Comparison of ENCODE assay signal across 24 cellular contexts in the genomic region with DNA sequence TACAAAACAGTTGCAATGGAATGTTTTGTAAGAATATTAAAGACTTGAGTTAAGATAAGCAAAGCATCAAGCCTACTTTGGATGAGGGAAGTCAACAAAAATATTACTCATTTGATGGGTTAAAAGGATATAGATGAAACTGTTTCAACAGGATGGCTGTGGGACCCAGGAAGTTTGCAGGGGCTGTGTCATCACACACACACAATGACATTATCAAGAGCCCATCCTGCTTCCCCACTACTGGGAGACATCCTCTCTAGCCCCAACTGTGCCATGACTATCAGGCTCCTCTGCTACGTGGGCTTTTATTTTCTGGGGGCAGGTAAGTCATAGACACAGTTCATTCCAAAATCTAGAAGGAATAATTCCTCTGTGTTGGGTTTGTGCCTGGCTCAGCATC.
DNase-seq lines count a peak whose midpoint lies in the region; ATAC-seq, FAIRE-seq and TF ChIP-seq lines count a peak whose summit lies in the region.
"Had no signal": no experiment of that assay in that cellular context is flagged by ENCODE, and none has a peak within 500 bp of the region (broad histone marks: within the 10 kb centered on the region; RNA-seq: fewer than 3 reads in every experiment).

No MANE protein-coding gene starts in this region.

- no peak overlapping the region for H3K9ac ChIP-seq in HepG2 (ENCODE audit: insufficient read depth, low read depth, low read length)

- no peaks in the 10 kb centered on the region for H3K79me2 ChIP-seq in HepG2 (ENCODE audit: insufficient read depth, low read length)

- H3K36me3 ChIP-seq in CD4-positive, CD25-positive, alpha-beta regulatory T cell (ENCODE audit: control insufficient read depth, insufficient read depth, low read length) = no peaks in the 10 kb centered on the region
- H3K36me3 ChIP-seq in CD8-positive, alpha-beta T cell (ENCODE audit: insufficient read depth, low read length) = no peaks in the 10 kb centered on the region
- H3K36me3 ChIP-seq in HepG2 (replicated peaks in 1 of 2; ENCODE audit: control insufficient read depth in 1 of 2, insufficient read depth in 2 of 2, low read length in 2 of 2) (no peaks in the 10 kb centered on the region), suprapubic skin (no peaks in the 10 kb centered on the region)
- H3K36me3 ChIP-seq: sigmoid colon, thoracic aorta, WERI-Rb-1 had no signal

- peak overlapping the region; percentile 5 for H3K27ac ChIP-seq in CD4-positive, CD25-positive, alpha-beta regulatory T cell (ENCODE audit: insufficient read depth, low read length, poor library complexity, severe bottlenecking)
- H3K27ac ChIP-seq in CD8-positive, alpha-beta T cell (ENCODE audit: low read depth, low read length) = no peak overlapping the region
- H3K27ac ChIP-seq in HepG2 (ENCODE audit: extremely low read length, insufficient read depth, low read length) (no peak overlapping the region), suprapubic skin (no peak overlapping the region)
- H3K27ac ChIP-seq: foreskin keratinocyte, sigmoid colon, thoracic aorta, WERI-Rb-1 had no signal

- H3K27me3 ChIP-seq in CD4-positive, CD25-positive, alpha-beta regulatory T cell (ENCODE audit: control insufficient read depth, insufficient read depth, low read length) = no peaks in the 10 kb centered on the region
- H3K27me3 ChIP-seq in CD8-positive, alpha-beta T cell (ENCODE audit: insufficient read depth, low read length) = no peaks in the 10 kb centered on the region
- H3K27me3 ChIP-seq in HepG2 (ENCODE audit: control insufficient read depth in 1 of 2, insufficient read depth in 2 of 2, low read length in 2 of 2) (no peaks in the 10 kb centered on the region), suprapubic skin (no peaks in the 10 kb centered on the region)
- H3K27me3 ChIP-seq: foreskin keratinocyte, sigmoid colon had no signal

- peak in 1 of 3 donors; percentile 28 for DNase-seq in CD4-positive, CD25-positive, alpha-beta regulatory T cell
- no peak for DNase-seq in CD8-positive, alpha-beta T cell
- DNase-seq in immature natural killer cell (no peak), HepG2 (ENCODE audit: low spot score) (no peak), suprapubic skin (ENCODE audit: low spot score in 2 of 2) (no peak)
- DNase-seq: activated CD8-positive, alpha-beta memory T cell treated with anti-CD3 and anti-CD28 coated beads for 24 hours; activated effector memory CD4-positive, alpha-beta T cell treated with anti-CD3 and anti-CD28 coated beads, Interleukin-2, amount 50 U/mL, for 16 hours; aorta; caudate nucleus; COR-L47; DMS79 treated with DMSO at 0.1 percent for 48 hours; foreskin keratinocyte; HCEC 1CT; Karpas-422; left ventricle myocardium superior; midbrain; NCI-H1694; NCI-H2171 treated with DMSO at 0.1 percent for 48 hours; NCI-H524 treated with DMSO at 0.1 percent for 48 hours; sigmoid colon; WERI-Rb-1 had no signal

- H3K27me3 Mint-ChIP-seq in CD4-positive, CD25-positive, alpha-beta regulatory T cell = no peaks in the 10 kb centered on the region
- H3K27me3 Mint-ChIP-seq in CD8-positive, alpha-beta T cell (ENCODE audit: low read depth) = no peaks in the 10 kb centered on the region
- no peaks in the 10 kb centered on the region for H3K27me3 Mint-ChIP-seq in activated T-helper 17 cell treated with anti-CD3 and anti-CD28 coated beads, Interleukin-2, amount 50 U/mL, for 72 hours
- H3K27me3 Mint-ChIP-seq in immature natural killer cell (ENCODE audit: low read depth in 3 of 3) = peaks cover 0 to 4% (median 0%) of the 10 kb centered on the region in 3 donors

- CTCF ChIA-PET in CD8-positive, alpha-beta T cell (lab: Charles Lee) = interaction anchor here (0.6 to 2.9 kb wide), 7 partner anchors 31 to 143 kb away, joined by 3 to 21 read pairs (median 4); no protein-coding TSS in a partner anchor
- CTCF ChIA-PET in HepG2 (lab: Yijun Ruan, JAX; ENCODE audit: low intra/inter-chr PET ratio, low total read pairs) = no interaction called here

- peak overlapping the region in 3 of 4 donors; percentile 52 to 76 (median 59) for H3K4me3 Mint-ChIP-seq in CD4-positive, CD25-positive, alpha-beta regulatory T cell
- H3K4me3 Mint-ChIP-seq in CD8-positive, alpha-beta T cell = peak overlapping the region; percentile 3
- H3K4me3 Mint-ChIP-seq in activated T-helper 17 cell treated with anti-CD3 and anti-CD28 coated beads, Interleukin-2, amount 50 U/mL, for 72 hours = peak overlapping the region; percentile 60
- H3K4me3 Mint-ChIP-seq in immature natural killer cell = no peak overlapping the region

- no peak for FAIRE-seq in HepG2 (lab: Jason Lieb, UNC)

- TF ChIP-seq RAD21 in HepG2 (CRISPR knock-in tag; IDR thresholded peaks at IDR 0.05) = no peak

- no peaks in the 10 kb centered on the region for H3K9me3 Mint-ChIP-seq in CD4-positive, CD25-positive, alpha-beta regulatory T cell
- H3K9me3 Mint-ChIP-seq in CD8-positive, alpha-beta T cell = no peaks in the 10 kb centered on the region
- H3K9me3 Mint-ChIP-seq in activated T-helper 17 cell treated with anti-CD3 and anti-CD28 coated beads, Interleukin-2, amount 50 U/mL, for 72 hours = no peaks in the 10 kb centered on the region
- H3K9me3 Mint-ChIP-seq in immature natural killer cell = no peaks in the 10 kb centered on the region

- no peak for TF ChIP-seq POLR2A in HepG2 (IDR thresholded peaks at IDR 0.05; ENCODE audit: insufficient read depth in 1 of 2, low read depth in 2 of 2, low read length in 2 of 2)
- no peak for TF ChIP-seq POLR2A in suprapubic skin (IDR thresholded peaks at IDR 0.05)

- WGBS in HepG2 (ENCODE audit: low lambda C conversion rate) = 0% methylated on average over 1 of the region's 1 CpG
- 57% methylated on average over 1 of the region's 1 CpG for WGBS in suprapubic skin

- peaks cover 8% of the 10 kb centered on the region for H3K4me1 ChIP-seq in CD4-positive, CD25-positive, alpha-beta regulatory T cell (ENCODE audit: control insufficient read depth, insufficient read depth, low read length, poor library complexity, severe bottlenecking)
- H3K4me1 ChIP-seq in CD8-positive, alpha-beta T cell (ENCODE audit: insufficient read depth, low read length) = peaks cover 20% of the 10 kb centered on the region
- H3K4me1 ChIP-seq in HepG2 (ENCODE audit: insufficient read depth, low read length) = no peaks in the 10 kb centered on the region
- no peaks in the 10 kb centered on the region for H3K4me1 ChIP-seq in suprapubic skin
- H3K4me1 ChIP-seq: foreskin keratinocyte, sigmoid colon had no signal

- intact Hi-C loops in CD8-positive, alpha-beta T cell (cut with DNase I, micrococcal nuclease) = loop anchor here in 1 of 2 experiments (2.0 kb wide), 2 partner anchors 38 to 42 kb away; no protein-coding TSS in a partner anchor
- intact Hi-C loops in HepG2 (cut with micrococcal nuclease; ENCODE audit: unreplicated experiment) = no loop called here

- POLR2A ChIA-PET in CD8-positive, alpha-beta T cell (lab: Charles Lee) = interaction anchor here (0.9 to 1.3 kb wide), 4 partner anchors 113 to 142 kb away, joined by 3 to 5 read pairs (median 4); no protein-coding TSS in a partner anchor
- POLR2A ChIA-PET in HepG2 (lab: Yijun Ruan, JAX) = no interaction called here

- H3K4me1 Mint-ChIP-seq in CD4-positive, CD25-positive, alpha-beta regulatory T cell = peaks cover 7 to 41% (median 18%) of the 10 kb centered on the region in 4 donors
- peaks cover 25% of the 10 kb centered on the region for H3K4me1 Mint-ChIP-seq in CD8-positive, alpha-beta T cell (ENCODE audit: low read depth)
- peaks cover 19% of the 10 kb centered on the region for H3K4me1 Mint-ChIP-seq in activated T-helper 17 cell treated with anti-CD3 and anti-CD28 coated beads, Interleukin-2, amount 50 U/mL, for 72 hours
- peaks cover 23 to 28% of the 10 kb centered on the region in 2 donors for H3K4me1 Mint-ChIP-seq in immature natural killer cell

- H3K4me3 ChIP-seq in CD4-positive, CD25-positive, alpha-beta regulatory T cell (ENCODE audit: low read depth, low read length) = no peak overlapping the region
- H3K4me3 ChIP-seq in CD8-positive, alpha-beta T cell (ENCODE audit: low read depth, low read length) = no peak overlapping the region
- H3K4me3 ChIP-seq in HepG2 (replicated peaks in 1 of 3; ENCODE audit: insufficient read depth in 1 of 3, low read depth in 2 of 3, low read length in 3 of 3) (no peak overlapping the region), suprapubic skin (no peak overlapping the region)
- H3K4me3 ChIP-seq: sigmoid colon, thoracic aorta had no signal

- no TSS peak for BruUV-seq in HepG2 (replicated peaks; lab: Mats Ljungman, UMichigan)

- H3K36me3 Mint-ChIP-seq in CD4-positive, CD25-positive, alpha-beta regulatory T cell = no peaks in the 10 kb centered on the region
- H3K36me3 Mint-ChIP-seq in CD8-positive, alpha-beta T cell = no peaks in the 10 kb centered on the region
- no peaks in the 10 kb centered on the region for H3K36me3 Mint-ChIP-seq in activated T-helper 17 cell treated with anti-CD3 and anti-CD28 coated beads, Interleukin-2, amount 50 U/mL, for 72 hours (ENCODE audit: low read depth)
- H3K36me3 Mint-ChIP-seq in immature natural killer cell = no peaks in the 10 kb centered on the region

- ATAC-seq in CD4-positive, CD25-positive, alpha-beta regulatory T cell (ENCODE audit: low read depth in 2 of 2) = no peak
- no peak for ATAC-seq in CD8-positive, alpha-beta T cell
- peak; percentile 52 for ATAC-seq in activated T-helper 17 cell treated with anti-CD3 and anti-CD28 coated beads, Interleukin-2, amount 50 U/mL, for 72 hours (replicated peaks)
- ATAC-seq in HepG2 = no peak
- no peak for ATAC-seq in HG02884 (IDR thresholded peaks at IDR 0.05; ENCODE audit: unreplicated experiment)
- ATAC-seq: foreskin keratinocyte, left ventricle myocardium superior had no signal

- TF ChIP-seq EP300 in HepG2 (IDR thresholded peaks at IDR 0.05; ENCODE audit: low read depth in 2 of 2, low read length in 2 of 2) (no peak), HepG2 (CRISPR knock-in tag; IDR thresholded peaks at IDR 0.05; ENCODE audit: borderline replicate concordance) (no peak), suprapubic skin (IDR thresholded peaks at IDR 0.05) (no peak)

- no peaks in the 10 kb centered on the region for H4K20me1 ChIP-seq in HepG2 (ENCODE audit: insufficient read depth, low read length)

- no peak overlapping the region for H2AFZ ChIP-seq in HepG2 (ENCODE audit: low read length)

- in situ Hi-C loops in HepG2 (cut with HindIII; ENCODE audit: extremely low pct_ligation_motif_present, low pct_unique_long_range_greater_than_20kb) = no loop called here

- no peaks in the 10 kb centered on the region for H3K9me3 ChIP-seq in CD4-positive, CD25-positive, alpha-beta regulatory T cell (ENCODE audit: control insufficient read depth in 2 of 2, low read length in 2 of 2)
- no peaks in the 10 kb centered on the region for H3K9me3 ChIP-seq in CD8-positive, alpha-beta T cell (ENCODE audit: low read length)
- no peaks in the 10 kb centered on the region for H3K9me3 ChIP-seq in HepG2 (ENCODE audit: low read length)
- H3K9me3 ChIP-seq in suprapubic skin = no peaks in the 10 kb centered on the region
- H3K9me3 ChIP-seq: sigmoid colon, thoracic aorta had no signal

- TF ChIP-seq CTCF in CD8-positive, alpha-beta T cell (IDR thresholded peaks at IDR 0.05) = no peak
- TF ChIP-seq CTCF in HepG2 (CRISPR knock-in tag; IDR thresholded peaks at IDR 0.05) = no peak
- no peak for TF ChIP-seq CTCF in suprapubic skin (IDR thresholded peaks at IDR 0.05)

- no peak overlapping the region for H3K4me2 ChIP-seq in HepG2 (ENCODE audit: low read depth, low read length)

- peak overlapping the region; percentile 22 to 89 (median 58) for H3K27ac Mint-ChIP-seq in CD4-positive, CD25-positive, alpha-beta regulatory T cell
- peak overlapping the region; percentile 64 for H3K27ac Mint-ChIP-seq in CD8-positive, alpha-beta T cell
- H3K27ac Mint-ChIP-seq in activated T-helper 17 cell treated with anti-CD3 and anti-CD28 coated beads, Interleukin-2, amount 50 U/mL, for 72 hours = peak overlapping the region; percentile 67
- peak overlapping the region in 5 of 6 donors; percentile 14 to 85 (median 42) for H3K27ac Mint-ChIP-seq in immature natural killer cell

Comparison
In these comparisons a context has a peak if more than half of its experiments do, and no peak if none do; other contexts are left out.
1. H3K4me3 Mint-ChIP-seq: peak in CD4-positive, CD25-positive, alpha-beta regulatory T cell (3 of 4), CD8-positive, alpha-beta T cell (single experiment) and activated T-helper 17 cell treated with anti-CD3 and anti-CD28 coated beads, Interleukin-2, amount 50 U/mL, for 72 hours (single experiment); none in immature natural killer cell (0 of 5).
2. Peak in every context shown above with its lines, with median percentiles within 50 percentile points of each other: H3K27ac Mint-ChIP-seq.